11 cellular contexts compared by ENCODE assay signal in the genomic region with DNA sequence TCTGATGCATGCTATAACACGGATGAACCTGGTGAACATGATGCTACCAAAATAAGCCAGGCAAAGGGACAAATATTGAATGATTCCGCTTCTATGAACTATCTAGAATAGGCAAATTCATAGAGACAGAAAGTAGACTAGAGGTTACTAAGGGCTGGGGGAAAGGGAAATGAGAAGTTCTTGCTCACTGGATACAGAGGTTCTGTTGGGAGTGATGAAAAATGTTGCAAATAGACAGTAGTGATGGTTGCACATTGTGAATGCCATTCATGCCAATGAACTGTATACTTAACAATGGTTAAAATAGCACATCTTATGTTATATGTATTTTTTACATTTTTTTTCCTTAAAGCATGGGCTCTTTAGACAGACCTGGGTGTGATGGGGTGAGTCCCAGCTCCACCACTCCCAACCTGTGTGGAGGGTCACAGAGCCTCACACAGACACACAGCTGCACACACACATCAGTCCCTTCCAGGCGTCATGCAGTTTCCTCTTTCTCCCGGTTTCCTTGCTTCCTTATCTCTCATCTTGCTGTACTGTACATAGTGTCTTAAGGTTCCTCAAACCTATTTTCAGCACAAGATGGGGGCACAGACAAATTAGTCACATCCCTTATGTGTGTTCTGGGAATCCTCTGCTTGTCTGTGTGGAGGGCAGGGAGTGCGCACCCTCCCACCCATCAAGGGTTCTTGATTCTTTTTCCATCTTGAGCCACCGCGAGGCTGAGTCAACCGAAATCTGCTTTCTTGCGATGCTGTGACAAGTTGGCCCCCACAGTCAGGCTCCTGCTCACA.
DNase-seq lines count a peak whose midpoint lies in the region; ATAC-seq and TF ChIP-seq lines count a peak whose summit lies in the region.
"Had no signal": no experiment of that assay in that cellular context is flagged by ENCODE, and none has a peak within 500 bp of the region (broad histone marks: within the 10 kb centered on the region; RNA-seq: fewer than 3 reads in every experiment).

No MANE protein-coding gene starts in this region.

- H3K36me3 ChIP-seq in left ventricle myocardium inferior (no peaks in the 10 kb centered on the region), trophoblast cell (ENCODE audit: control insufficient read depth in 1 of 2, insufficient read depth in 2 of 2, low read length in 2 of 2) (no peaks in the 10 kb centered on the region), thyroid gland (no peaks in the 10 kb centered on the region), stomach (peaks cover 0 to 5% (median under 1%) of the 10 kb centered on the region in 4 donors)
- H3K36me3 ChIP-seq: cardiac muscle cell had no signal

- no peak overlapping the region for H3K14ac ChIP-seq in trophoblast cell (ENCODE audit: low read length)

- H3K79me1 ChIP-seq in trophoblast cell (ENCODE audit: low read length) = no peaks in the 10 kb centered on the region

- no peak overlapping the region for H3K4ac ChIP-seq in trophoblast cell (ENCODE audit: low read depth, low read length)

- H3K27me3 Mint-ChIP-seq in activated naive CD4-positive, alpha-beta T cell treated with anti-CD3 and anti-CD28 coated beads for 36 hours (ENCODE audit: low read depth) = no peaks in the 10 kb centered on the region
- H3K27me3 Mint-ChIP-seq: CD4-positive, CD25-positive, alpha-beta regulatory T cell had no signal

- H3K23ac ChIP-seq in trophoblast cell (ENCODE audit: low read length) = no peak overlapping the region

- TF ChIP-seq POLR2A in thyroid gland (IDR thresholded peaks at IDR 0.05) (no peak), stomach (IDR thresholded peaks at IDR 0.05) (no peak)

- no peak overlapping the region for H2BK12ac ChIP-seq in trophoblast cell (ENCODE audit: low read length)

- H4K91ac ChIP-seq in trophoblast cell (ENCODE audit: low read depth, low read length) = no peak overlapping the region

- WGBS in trophoblast cell (ENCODE audit: extremely low coverage, insufficient coverage, insufficient read length) = no CpG with 5 or more reads among the region's 9 CpGs
- 90% methylated on average over 9 of the region's 9 CpGs for WGBS in thyroid gland, 2 donors
- 81 to 85% (median 84%) methylated on average over 9 of the region's 9 CpGs for WGBS in stomach, 5 donors

- H3K4me3 ChIP-seq in left ventricle myocardium inferior (no peak overlapping the region), trophoblast cell (ENCODE audit: low read depth, low read length) (no peak overlapping the region), thyroid gland (replicated peaks in 1 of 3) (no peak overlapping the region), stomach (no peak overlapping the region)
- H3K4me3 ChIP-seq: cardiac muscle cell had no signal

- no peak overlapping the region for H3K27ac ChIP-seq in left ventricle myocardium inferior (replicated peaks)
- H3K27ac ChIP-seq in trophoblast cell (ENCODE audit: low read depth, low read length) = no peak overlapping the region
- H3K27ac ChIP-seq in thyroid gland = peak overlapping the region; percentile 9 to 48 (median 18)
- no peak overlapping the region for H3K27ac ChIP-seq in stomach
- H3K27ac ChIP-seq: cardiac muscle cell had no signal

- TF ChIP-seq EP300 in stomach (IDR thresholded peaks at IDR 0.05) = no peak

- no peak overlapping the region for H2BK5ac ChIP-seq in trophoblast cell (ENCODE audit: low read depth, low read length, poor library complexity)

- no peak overlapping the region for H2AK5ac ChIP-seq in trophoblast cell (ENCODE audit: low read length)

- no peak overlapping the region for H3K4me2 ChIP-seq in trophoblast cell (ENCODE audit: low read length)

- H3K4me3 Mint-ChIP-seq in activated naive CD4-positive, alpha-beta T cell treated with anti-CD3 and anti-CD28 coated beads for 36 hours = peak overlapping the region; percentile 25
- H3K4me3 Mint-ChIP-seq: CD4-positive, CD25-positive, alpha-beta regulatory T cell had no signal

- H3K27ac Mint-ChIP-seq in activated naive CD4-positive, alpha-beta T cell treated with anti-CD3 and anti-CD28 coated beads for 36 hours = peak overlapping the region; percentile 77

- no peaks in the 10 kb centered on the region for H3K79me2 ChIP-seq in trophoblast cell (ENCODE audit: control insufficient read depth, insufficient read depth, low read length, poor library complexity)

- H3K4me1 ChIP-seq in left ventricle myocardium inferior = no peaks in the 10 kb centered on the region
- H3K4me1 ChIP-seq in trophoblast cell (ENCODE audit: control insufficient read depth in 1 of 2, insufficient read depth in 2 of 2, low read length in 2 of 2) = peaks cover 2 to 5% of the 10 kb centered on the region in 2 experiments
- peaks cover 26 to 35% of the 10 kb centered on the region in 2 donors for H3K4me1 ChIP-seq in thyroid gland
- no peaks in the 10 kb centered on the region for H3K4me1 ChIP-seq in stomach

- no peaks in the 10 kb centered on the region for H3K9me3 ChIP-seq in left ventricle myocardium inferior (replicated peaks)
- no peaks in the 10 kb centered on the region for H3K9me3 ChIP-seq in trophoblast cell (ENCODE audit: insufficient read depth, low read depth, low read length)
- H3K9me3 ChIP-seq in thyroid gland = no peaks in the 10 kb centered on the region
- no peaks in the 10 kb centered on the region for H3K9me3 ChIP-seq in stomach

- DNase-seq in left ventricle myocardium superior (no peak), left ventricle myocardium inferior (no peak), trophoblast cell (peak; percentile 20 to 37), thyroid gland (no peak), SHP77 (lab: John Stamatoyannopoulos, UW) (no peak), stomach (no peak)
- DNase-seq in activated naive CD4-positive, alpha-beta T cell treated with anti-CD3 and anti-CD28 coated beads for 36 hours = peak; percentile 81
- DNase-seq: CD4-positive, CD25-positive, alpha-beta regulatory T cell; foreskin melanocyte had no signal

- no peak for TF ChIP-seq CTCF in left ventricle myocardium inferior (IDR thresholded peaks at IDR 0.05; ENCODE audit: borderline replicate concordance)
- no peak for TF ChIP-seq CTCF in thyroid gland (IDR thresholded peaks at IDR 0.05)
- no peak for TF ChIP-seq CTCF in stomach (IDR thresholded peaks at IDR 0.05)

- H3K4me1 Mint-ChIP-seq in activated naive CD4-positive, alpha-beta T cell treated with anti-CD3 and anti-CD28 coated beads for 36 hours (ENCODE audit: low read depth) = peaks cover 32% of the 10 kb centered on the region

- H4K8ac ChIP-seq in trophoblast cell (ENCODE audit: low read depth, low read length) = no peak overlapping the region

- no peak overlapping the region for H2BK120ac ChIP-seq in trophoblast cell (ENCODE audit: insufficient read depth, low read length, poor library complexity)

- intact Hi-C loops in left ventricle myocardium superior (cut with micrococcal nuclease) (no loop called here), left ventricle myocardium inferior (cut with micrococcal nuclease) (loop anchor here (10.0 kb wide), 1 partner anchor 496 kb away; no protein-coding TSS in a partner anchor), thyroid gland (cut with DNase I) (no loop called here), stomach (cut with DNase I; ENCODE audit: low total_unique reads) (no loop called here)
- intact Hi-C loops in activated naive CD4-positive, alpha-beta T cell treated with anti-CD3 and anti-CD28 coated beads for 36 hours (cut with micrococcal nuclease) = loop anchor here (1.0 to 10.0 kb wide), 3 partner anchors 89 to 566 kb away; no protein-coding TSS in a partner anchor

- H3K36me3 Mint-ChIP-seq in activated naive CD4-positive, alpha-beta T cell treated with anti-CD3 and anti-CD28 coated beads for 36 hours (ENCODE audit: low read depth) = peaks cover 7% of the 10 kb centered on the region

- H3K9me3 Mint-ChIP-seq in activated naive CD4-positive, alpha-beta T cell treated with anti-CD3 and anti-CD28 coated beads for 36 hours = no peaks in the 10 kb centered on the region
- H3K9me3 Mint-ChIP-seq: CD4-positive, CD25-positive, alpha-beta regulatory T cell had no signal

- CTCF ChIA-PET in activated naive CD4-positive, alpha-beta T cell treated with anti-CD3 and anti-CD28 coated beads for 36 hours (lab: Charles Lee) = interaction anchor here (0.5 to 1.3 kb wide), 3 partner anchors 379 to 1855 kb away, joined by 3 to 5 read pairs (median 4); no protein-coding TSS in a partner anchor

- no peak overlapping the region for H2AFZ ChIP-seq in trophoblast cell (ENCODE audit: insufficient read depth, low read length, poor library complexity)

- no peak overlapping the region for H3K18ac ChIP-seq in trophoblast cell (ENCODE audit: low read length)

- no peak overlapping the region for H4K12ac ChIP-seq in trophoblast cell (ENCODE audit: low read depth, low read length)

- no peak overlapping the region for H3K9ac ChIP-seq in trophoblast cell (ENCODE audit: low read length)

- ATAC-seq in left ventricle myocardium superior = peak; percentile 26
- ATAC-seq in GM19395 (IDR thresholded peaks at IDR 0.05; ENCODE audit: unreplicated experiment) = no peak

- no peaks in the 10 kb centered on the region for H3K27me3 ChIP-seq in left ventricle myocardium inferior (ENCODE audit: low read depth)
- no peaks in the 10 kb centered on the region for H3K27me3 ChIP-seq in trophoblast cell (ENCODE audit: insufficient read depth, low read length)
- no peaks in the 10 kb centered on the region for H3K27me3 ChIP-seq in thyroid gland
- no peaks in the 10 kb centered on the region for H3K27me3 ChIP-seq in stomach
- H3K27me3 ChIP-seq: cardiac muscle cell had no signal

Comparison
In these comparisons a context has a peak if more than half of its experiments do, and no peak if none do; other contexts are left out.
1. intact Hi-C loops: an anchor here in left ventricle myocardium inferior (10.0 kb wide) and activated naive CD4-positive, alpha-beta T cell treated with anti-CD3 and anti-CD28 coated beads for 36 hours (1.0 to 10.0 kb wide); none called in left ventricle myocardium superior, thyroid gland and stomach.
2. DNase-seq: peak in activated naive CD4-positive, alpha-beta T cell treated with anti-CD3 and anti-CD28 coated beads for 36 hours (single experiment) and trophoblast cell (2 of 2); none in left ventricle myocardium superior (single experiment), left ventricle myocardium inferior (single experiment), thyroid gland (0 of 2), SHP77 (0 of 2) and stomach (single experiment).
3. H3K27ac ChIP-seq: peak in thyroid gland (3 of 3); none in left ventricle myocardium inferior (single experiment), trophoblast cell (single experiment) and stomach (0 of 5).